ENCODE assay signal across 8 cellular contexts in genomic region chr11:62561677-62562230, GRCh38. TPM values are rescaled to one million over a fixed set of nuclear protein-coding genes. Genes with fewer than 3 reads are reported as not detected.
DNase-seq lines count a peak whose midpoint lies in the region; ATAC-seq and TF ChIP-seq lines count a peak whose summit lies in the region.
"Not testable (repeated sequence)": the region's sequence is repeated elsewhere in the genome, so short reads cannot be mapped to it uniquely, and the experiment has no call there.

No MANE protein-coding gene starts in this region.

- not testable (repeated sequence) for TF ChIP-seq POLR2A in uterus (IDR thresholded peaks at IDR 0.05)

- H3K4me1 ChIP-seq in CD8-positive, alpha-beta T cell (ENCODE audit: insufficient read depth, low read length): peaks cover 33% of the 10 kb centered on the region
- peaks cover 31% of the 10 kb centered on the region for H3K4me1 ChIP-seq in psoas muscle
- H3K4me1 ChIP-seq in uterus: not testable (repeated sequence)

- not testable (repeated sequence) for H3K9me3 Mint-ChIP-seq in CD8-positive, alpha-beta T cell; IgD-negative memory B cell; activated CD4-positive, alpha-beta T cell treated with anti-CD3 and anti-CD28 coated beads, Interleukin-2, amount 10 ng/mL, durations not matched to agents 24 days and 14 days; activated naive CD8-positive, alpha-beta T cell (ENCODE audit: low read depth); memory B cell

- H3K36me3 ChIP-seq in CD8-positive, alpha-beta T cell (ENCODE audit: insufficient read depth, low read length): peaks cover 48% of the 10 kb centered on the region
- peaks cover 15 to 88% of the 10 kb centered on the region in 2 donors for H3K36me3 ChIP-seq in psoas muscle (ENCODE audit: insufficient read depth in 1 of 2, low read depth in 1 of 2)
- H3K36me3 ChIP-seq in uterus: not testable (repeated sequence)

- H3K27ac ChIP-seq in CD8-positive, alpha-beta T cell (ENCODE audit: low read depth, low read length): not testable (repeated sequence)
- H3K27ac ChIP-seq in epithelial cell of prostate (peak overlapping the region; percentile 99), psoas muscle (peak overlapping the region; percentile 99), uterus (peak overlapping the region; percentile 90 to 92)

- DNase-seq in CD8-positive, alpha-beta T cell; activated CD4-positive, alpha-beta T cell treated with anti-CD3 and anti-CD28 coated beads, Interleukin-2, amount 10 ng/mL, durations not matched to agents 24 days and 14 days; epithelial cell of prostate (ENCODE audit: low read depth, low spot score); memory B cell (ENCODE audit: low spot score in 2 of 2); psoas muscle; uterus: not testable (repeated sequence)

- 39 to 65% (median 47%) methylated on average over 3 of the region's 3 CpGs for WGBS in psoas muscle, 3 donors

- not testable (repeated sequence) for H3K9me3 ChIP-seq in CD8-positive, alpha-beta T cell (ENCODE audit: low read length); psoas muscle; uterus

- not testable (repeated sequence) for H3K4me3 Mint-ChIP-seq in CD8-positive, alpha-beta T cell; activated CD4-positive, alpha-beta T cell treated with anti-CD3 and anti-CD28 coated beads, Interleukin-2, amount 10 ng/mL, durations not matched to agents 24 days and 14 days; activated naive CD8-positive, alpha-beta T cell; memory B cell
- H3K4me3 Mint-ChIP-seq in IgD-negative memory B cell: peak overlapping the region in 1 of 4 donors; percentile 50

- not testable (repeated sequence) for TF ChIP-seq CTCF in CD8-positive, alpha-beta T cell (IDR thresholded peaks at IDR 0.05); psoas muscle (IDR thresholded peaks at IDR 0.05); uterus (IDR thresholded peaks at IDR 0.05)

- POLR2A ChIA-PET in CD8-positive, alpha-beta T cell (lab: Charles Lee): interaction anchor here (0.9 to 3.2 kb wide), 2 partner anchors 137 to 142 kb away, joined by 3 to 15 read pairs; no protein-coding TSS in a partner anchor

- intact Hi-C loops in CD8-positive, alpha-beta T cell (cut with DNase I, micrococcal nuclease); activated CD4-positive, alpha-beta T cell treated with anti-CD3 and anti-CD28 coated beads, Interleukin-2, amount 10 ng/mL, durations not matched to agents 24 days and 14 days (cut with micrococcal nuclease); uterus (cut with DNase I; ENCODE audit: low total_unique reads): not testable (repeated sequence)
- intact Hi-C loops in psoas muscle (cut with DNase I): loop anchor here in 1 of 2 donors (2.0 kb wide), 1 partner anchor 17 kb away; no protein-coding TSS in a partner anchor

- H3K4me1 Mint-ChIP-seq in CD8-positive, alpha-beta T cell (ENCODE audit: low read depth): peaks cover 46% of the 10 kb centered on the region
- H3K4me1 Mint-ChIP-seq in IgD-negative memory B cell (peaks cover 24 to 38% (median 32%) of the 10 kb centered on the region in 3 donors), memory B cell (peaks cover 26% of the 10 kb centered on the region)
- peaks cover 53% of the 10 kb centered on the region for H3K4me1 Mint-ChIP-seq in activated CD4-positive, alpha-beta T cell treated with anti-CD3 and anti-CD28 coated beads, Interleukin-2, amount 10 ng/mL, durations not matched to agents 24 days and 14 days
- H3K4me1 Mint-ChIP-seq in activated naive CD8-positive, alpha-beta T cell (ENCODE audit: low read depth): peaks cover 54% of the 10 kb centered on the region

- ATAC-seq in CD8-positive, alpha-beta T cell; memory B cell (ENCODE audit: low read depth); psoas muscle: not testable (repeated sequence)

- CTCF ChIA-PET in CD8-positive, alpha-beta T cell (lab: Charles Lee): interaction anchor here (0.6 to 12.7 kb wide), 16 partner anchors 10 to 184 kb away, joined by 3 to 265 read pairs (median 8); partner anchors contain the start of genes AHNAK, EEF1G and SCGB1A1

- peaks cover 72% of the 10 kb centered on the region for H3K36me3 Mint-ChIP-seq in CD8-positive, alpha-beta T cell
- not testable (repeated sequence) for H3K36me3 Mint-ChIP-seq in IgD-negative memory B cell; activated naive CD8-positive, alpha-beta T cell
- peaks cover 70% of the 10 kb centered on the region for H3K36me3 Mint-ChIP-seq in activated CD4-positive, alpha-beta T cell treated with anti-CD3 and anti-CD28 coated beads, Interleukin-2, amount 10 ng/mL, durations not matched to agents 24 days and 14 days (ENCODE audit: low read depth)
- H3K36me3 Mint-ChIP-seq in memory B cell: peaks cover 28% of the 10 kb centered on the region

- not testable (repeated sequence) for H3K4me3 ChIP-seq in CD8-positive, alpha-beta T cell (ENCODE audit: low read depth, low read length); psoas muscle; uterus

- not testable (repeated sequence) for H3K27me3 ChIP-seq in CD8-positive, alpha-beta T cell (ENCODE audit: insufficient read depth, low read length); psoas muscle (ENCODE audit: insufficient read depth in 3 of 3, low read length in 2 of 3); uterus

- peak overlapping the region; percentile 12 for H3K27ac Mint-ChIP-seq in CD8-positive, alpha-beta T cell
- H3K27ac Mint-ChIP-seq in IgD-negative memory B cell (peak overlapping the region; percentile 38 to 67 (median 64)), memory B cell (peak overlapping the region; percentile 31)
- peak overlapping the region; percentile 73 for H3K27ac Mint-ChIP-seq in activated CD4-positive, alpha-beta T cell treated with anti-CD3 and anti-CD28 coated beads, Interleukin-2, amount 10 ng/mL, durations not matched to agents 24 days and 14 days
- peak overlapping the region; percentile 16 for H3K27ac Mint-ChIP-seq in activated naive CD8-positive, alpha-beta T cell

- H3K27me3 Mint-ChIP-seq in CD8-positive, alpha-beta T cell (ENCODE audit: low read depth); IgD-negative memory B cell; activated CD4-positive, alpha-beta T cell treated with anti-CD3 and anti-CD28 coated beads, Interleukin-2, amount 10 ng/mL, durations not matched to agents 24 days and 14 days; activated naive CD8-positive, alpha-beta T cell; memory B cell: not testable (repeated sequence)

RNA-seq across cellular contexts. Expression of gene EEF1G, which starts 11.9 kb away (rescaled TPM):
- total RNA-seq in CD8-positive, alpha-beta T cell: 1,000 to 10,000 TPM; 2,174 to 2,204 TPM
- 1,657 TPM for polyA plus RNA-seq in IgD-negative memory B cell
- 1,271 and 1,309 TPM in 2 replicates for total RNA-seq in activated CD4-positive, alpha-beta T cell treated with anti-CD3 and anti-CD28 coated beads, Interleukin-2, amount 10 ng/mL, durations not matched to agents 24 days and 14 days
- total RNA-seq in psoas muscle: 1,000 to 10,000 TPM; 1,137 to 1,954 (median 1,509) TPM
- polyA plus RNA-seq in psoas muscle: 1,000 to 10,000 TPM; 1,687 to 2,356 (median 2,243) TPM
- 1,000 to 10,000 TPM; 1,301 to 1,426 (median 1,363) TPM for total RNA-seq in uterus

RNA-seq across cellular contexts. Expression of gene AHNAK, which starts 15.1 kb away (rescaled TPM):
- 100 to 1,000 TPM; 185 to 188 TPM for total RNA-seq in CD8-positive, alpha-beta T cell
- polyA plus RNA-seq in IgD-negative memory B cell (107 TPM), psoas muscle (100 to 1,000 TPM in 2 of 3 donors, 10 to 100 TPM in 1; 93.5 to 227 (median 206) TPM)
- total RNA-seq in activated CD4-positive, alpha-beta T cell treated with anti-CD3 and anti-CD28 coated beads, Interleukin-2, amount 10 ng/mL, durations not matched to agents 24 days and 14 days: 88.8 and 91.5 TPM in 2 replicates
- total RNA-seq in psoas muscle (100 to 1,000 TPM; 376 to 679 (median 425) TPM), uterus (1,000 to 10,000 TPM in 1 of 4 donors, 100 to 1,000 TPM in 3; 452 to 1,353 (median 779) TPM)

RNA-seq across cellular contexts. Expression of gene TUT1, which starts 29.6 kb away (rescaled TPM):
- 10 to 100 TPM; 15.3 to 17.7 TPM for total RNA-seq in CD8-positive, alpha-beta T cell
- polyA plus RNA-seq in IgD-negative memory B cell: 19.2 TPM
- 45.3 and 50.9 TPM in 2 replicates for total RNA-seq in activated CD4-positive, alpha-beta T cell treated with anti-CD3 and anti-CD28 coated beads, Interleukin-2, amount 10 ng/mL, durations not matched to agents 24 days and 14 days
- total RNA-seq in psoas muscle: 10 to 100 TPM; 14.3 to 23.7 (median 19.6) TPM
- 10 to 100 TPM; 12.1 to 15.5 (median 12.7) TPM for polyA plus RNA-seq in psoas muscle
- 10 to 100 TPM in 1 of 4 donors, 1 to 10 TPM in 3; 7.1 to 19.3 (median 8.6) TPM for total RNA-seq in uterus

RNA-seq across cellular contexts. Expression of gene MTA2, which starts 39.9 kb away (rescaled TPM):
- total RNA-seq in CD8-positive, alpha-beta T cell: 100 to 1,000 TPM; 148 to 154 TPM
- polyA plus RNA-seq in IgD-negative memory B cell (32.9 TPM), psoas muscle (10 to 100 TPM; 18.4 to 27.1 (median 26.9) TPM)
- 219 and 220 TPM in 2 replicates for total RNA-seq in activated CD4-positive, alpha-beta T cell treated with anti-CD3 and anti-CD28 coated beads, Interleukin-2, amount 10 ng/mL, durations not matched to agents 24 days and 14 days
- total RNA-seq in psoas muscle (10 to 100 TPM; 20.0 to 32.5 (median 28.6) TPM), uterus (100 to 1,000 TPM in 2 of 4 donors, 10 to 100 TPM in 2; 37.9 to 120 (median 78.2) TPM)

RNA-seq across cellular contexts. Expression of gene EML3, which starts 50.8 kb away (rescaled TPM):
- total RNA-seq in CD8-positive, alpha-beta T cell: 100 to 1,000 TPM; 167 to 189 TPM
- polyA plus RNA-seq in IgD-negative memory B cell (13.8 TPM), psoas muscle (10 to 100 TPM in 2 of 3 donors, 1 to 10 TPM in 1; 7.4 to 11.3 (median 11.1) TPM)
- 161 and 166 TPM in 2 replicates for total RNA-seq in activated CD4-positive, alpha-beta T cell treated with anti-CD3 and anti-CD28 coated beads, Interleukin-2, amount 10 ng/mL, durations not matched to agents 24 days and 14 days
- total RNA-seq in psoas muscle (10 to 100 TPM; 14.1 to 19.5 (median 16.9) TPM), uterus (100 to 1,000 TPM in 1 of 4 donors, 10 to 100 TPM in 3; 17.9 to 126 (median 36.8) TPM)

Comparison
In these comparisons a context has a peak if more than half of its experiments do, and no peak if none do; other contexts are left out.
1. H3K27ac Mint-ChIP-seq: peak in every context shown above with its lines; median percentile 73 in activated CD4-positive, alpha-beta T cell treated with anti-CD3 and anti-CD28 coated beads, Interleukin-2, amount 10 ng/mL, durations not matched to agents 24 days and 14 days; 64 in IgD-negative memory B cell; 31 in memory B cell; 16 in activated naive CD8-positive, alpha-beta T cell; 12 in CD8-positive, alpha-beta T cell.